In genomic region chrX:74242050-74242449, GRCh38 we compare ENCODE assay signal across 12 cellular contexts.
DNase-seq lines count a peak whose midpoint lies in the region; ATAC-seq and TF ChIP-seq lines count a peak whose summit lies in the region.
"Had no signal": no experiment of that assay in that cellular context is flagged by ENCODE, and none has a peak within 500 bp of the region (broad histone marks: within the 10 kb centered on the region; RNA-seq: fewer than 3 reads in every experiment).

No MANE protein-coding gene starts in this region.

- CTCF ChIA-PET in activated CD4-positive, alpha-beta T cell treated with anti-CD3 and anti-CD28 coated beads, Interleukin-2, amount 10 ng/mL, durations not matched to agents 7 days and 5 days (lab: Charles Lee) = no interaction called here

- POLR2A ChIA-PET in activated CD4-positive, alpha-beta T cell treated with anti-CD3 and anti-CD28 coated beads, Interleukin-2, amount 10 ng/mL, durations not matched to agents 7 days and 5 days (lab: Charles Lee) = no interaction called here

- H3K4me1 Mint-ChIP-seq in nephron = peaks cover 9% of the 10 kb centered on the region
- H3K4me1 Mint-ChIP-seq in activated CD4-positive, alpha-beta T cell treated with anti-CD3 and anti-CD28 coated beads, Interleukin-2, amount 10 ng/mL, durations not matched to agents 7 days and 5 days = no peaks in the 10 kb centered on the region
- H3K4me1 Mint-ChIP-seq in activated T-cell treated with anti-CD3 and anti-CD28 coated beads, Interleukin-2, amount 50 U/mL, for 24 hours (ENCODE audit: low read depth) = no peaks in the 10 kb centered on the region

- DNase-seq in EH (ENCODE audit: low read depth) (peak; percentile 80), RPMI7951 (ENCODE audit: low read depth) (peak; percentile 22), fibroblast of gingiva (ENCODE audit: low read depth) (peak; percentile 69), C1 segment of cervical spinal cord (lab: John Stamatoyannopoulos, UW) (no peak)
- DNase-seq in activated CD4-positive, alpha-beta T cell treated with anti-CD3 and anti-CD28 coated beads, Interleukin-2, amount 10 ng/mL, durations not matched to agents 7 days and 5 days = no peak
- no peak for DNase-seq in activated T-cell treated with anti-CD3 and anti-CD28 coated beads, Interleukin-2, amount 50 U/mL, for 24 hours
- DNase-seq: activated T-cell treated with anti-CD3 and anti-CD28 coated beads, Interleukin-2, amount 50 U/mL, for 48 hours; NCI-H2029; PC-9; stimulated activated CD4-positive, alpha-beta T cell treated with anti-CD3 and anti-CD28 coated beads, Interleukin-4, amount 100 ng/mL, for 4 hours had no signal

- no peak for TF ChIP-seq CTCF in nephron (IDR thresholded peaks at IDR 0.05; ENCODE audit: unreplicated experiment in 3 of 3)

- no peaks in the 10 kb centered on the region for H3K9me3 Mint-ChIP-seq in nephron
- H3K9me3 Mint-ChIP-seq in activated CD4-positive, alpha-beta T cell treated with anti-CD3 and anti-CD28 coated beads, Interleukin-2, amount 10 ng/mL, durations not matched to agents 7 days and 5 days = no peaks in the 10 kb centered on the region
- H3K9me3 Mint-ChIP-seq in activated T-cell treated with anti-CD3 and anti-CD28 coated beads, Interleukin-2, amount 50 U/mL, for 24 hours = no peaks in the 10 kb centered on the region

- H3K4me3 Mint-ChIP-seq in nephron = no peak overlapping the region
- H3K4me3 Mint-ChIP-seq in activated CD4-positive, alpha-beta T cell treated with anti-CD3 and anti-CD28 coated beads, Interleukin-2, amount 10 ng/mL, durations not matched to agents 7 days and 5 days = no peak overlapping the region
- H3K4me3 Mint-ChIP-seq in activated T-cell treated with anti-CD3 and anti-CD28 coated beads, Interleukin-2, amount 50 U/mL, for 24 hours = no peak overlapping the region

- H3K27ac Mint-ChIP-seq in nephron = peak overlapping the region; percentile 1 to 65 (median 56)
- no peak overlapping the region for H3K27ac Mint-ChIP-seq in activated CD4-positive, alpha-beta T cell treated with anti-CD3 and anti-CD28 coated beads, Interleukin-2, amount 10 ng/mL, durations not matched to agents 7 days and 5 days
- H3K27ac Mint-ChIP-seq in activated T-cell treated with anti-CD3 and anti-CD28 coated beads, Interleukin-2, amount 50 U/mL, for 24 hours = no peak overlapping the region

- ATAC-seq in GM19463 (IDR thresholded peaks at IDR 0.05; ENCODE audit: unreplicated experiment) = no peak

- H3K27me3 Mint-ChIP-seq in nephron (ENCODE audit: low read depth) = no peaks in the 10 kb centered on the region
- H3K27me3 Mint-ChIP-seq in activated CD4-positive, alpha-beta T cell treated with anti-CD3 and anti-CD28 coated beads, Interleukin-2, amount 10 ng/mL, durations not matched to agents 7 days and 5 days = no peaks in the 10 kb centered on the region
- H3K27me3 Mint-ChIP-seq in activated T-cell treated with anti-CD3 and anti-CD28 coated beads, Interleukin-2, amount 50 U/mL, for 24 hours = peaks cover 26% of the 10 kb centered on the region

- peaks cover 60% of the 10 kb centered on the region for H3K36me3 Mint-ChIP-seq in nephron (ENCODE audit: low read depth)
- H3K36me3 Mint-ChIP-seq in activated CD4-positive, alpha-beta T cell treated with anti-CD3 and anti-CD28 coated beads, Interleukin-2, amount 10 ng/mL, durations not matched to agents 7 days and 5 days (ENCODE audit: low read depth) = peaks cover 24% of the 10 kb centered on the region
- H3K36me3 Mint-ChIP-seq in activated T-cell treated with anti-CD3 and anti-CD28 coated beads, Interleukin-2, amount 50 U/mL, for 24 hours (ENCODE audit: low read depth) = peaks cover 56% of the 10 kb centered on the region

Comparison
In these comparisons a context has a peak if more than half of its experiments do, and no peak if none do; other contexts are left out.
1. DNase-seq: peak in EH (single experiment), RPMI7951 (single experiment) and fibroblast of gingiva (single experiment); none in C1 segment of cervical spinal cord (0 of 14), activated CD4-positive, alpha-beta T cell treated with anti-CD3 and anti-CD28 coated beads, Interleukin-2, amount 10 ng/mL, durations not matched to agents 7 days and 5 days (single experiment) and activated T-cell treated with anti-CD3 and anti-CD28 coated beads, Interleukin-2, amount 50 U/mL, for 24 hours (single experiment).
2. H3K27ac Mint-ChIP-seq: peak in nephron (3 of 3); none in activated CD4-positive, alpha-beta T cell treated with anti-CD3 and anti-CD28 coated beads, Interleukin-2, amount 10 ng/mL, durations not matched to agents 7 days and 5 days (single experiment) and activated T-cell treated with anti-CD3 and anti-CD28 coated beads, Interleukin-2, amount 50 U/mL, for 24 hours (single experiment).